Comparison of ENCODE assay signal across 8 cellular contexts in genomic region chr19:53192771-53193533, GRCh38. TPM values are rescaled to one million over a fixed set of nuclear protein-coding genes. Genes with fewer than 3 reads are reported as not detected.
DNase-seq lines count a peak whose midpoint lies in the region; ATAC-seq lines count a peak whose summit lies in the region.

Gene ZNF665, minus strand, starts transcription at chr19:53193358. Its CDS starts 10,460 bp downstream, at chr19:53182898.

- H3K36me3 Mint-ChIP-seq in activated CD8-positive, alpha-beta memory T cell treated with anti-CD3 and anti-CD28 coated beads, Interleukin-2, amount 10 ng/mL, durations not matched to agents 7 days and 5 days, result peaks cover 47% of the 10 kb centered on the region
- peaks cover 23% of the 10 kb centered on the region for H3K36me3 Mint-ChIP-seq in memory B cell

- H3K4me1 Mint-ChIP-seq in activated CD8-positive, alpha-beta memory T cell treated with anti-CD3 and anti-CD28 coated beads, Interleukin-2, amount 10 ng/mL, durations not matched to agents 7 days and 5 days, result peaks cover 29% of the 10 kb centered on the region
- H3K4me1 Mint-ChIP-seq in memory B cell, result peaks cover 20% of the 10 kb centered on the region

- CTCF ChIA-PET in activated CD8-positive, alpha-beta memory T cell treated with anti-CD3 and anti-CD28 coated beads, Interleukin-2, amount 10 ng/mL, durations not matched to agents 7 days and 5 days (lab: Charles Lee), result no interaction called here

- H3K27ac Mint-ChIP-seq in activated CD8-positive, alpha-beta memory T cell treated with anti-CD3 and anti-CD28 coated beads, Interleukin-2, amount 10 ng/mL, durations not matched to agents 7 days and 5 days, result peak within 1 kb of the TSS; percentile 91
- H3K27ac Mint-ChIP-seq in memory B cell, result peak within 1 kb of the TSS; percentile 93

- peak within 1 kb of the TSS; percentile 56 for H3K9ac ChIP-seq in endocrine pancreas (ENCODE audit: control insufficient read depth, insufficient read depth, low read length)

- peaks cover 15% of the 10 kb centered on the region for H3K9me3 Mint-ChIP-seq in activated CD8-positive, alpha-beta memory T cell treated with anti-CD3 and anti-CD28 coated beads, Interleukin-2, amount 10 ng/mL, durations not matched to agents 7 days and 5 days (ENCODE audit: low read depth)
- peaks cover 14% of the 10 kb centered on the region for H3K9me3 Mint-ChIP-seq in memory B cell

- DNase-seq in NCI-H524 (lab: John Stamatoyannopoulos, UW), result peak; percentile 32 to 45
- DNase-seq in NCI-H524 treated with DMSO at 0.1 percent for 48 hours (lab: John Stamatoyannopoulos, UW), result no peak
- DNase-seq in NCI-H526 (lab: John Stamatoyannopoulos, UW), result peak; percentile 44 to 62
- DNase-seq in activated CD8-positive, alpha-beta memory T cell treated with anti-CD3 and anti-CD28 coated beads, Interleukin-2, amount 10 ng/mL, durations not matched to agents 7 days and 5 days, result peak; percentile 94
- DNase-seq in memory B cell (ENCODE audit: low spot score in 2 of 2), result peak; percentile 61 to 62
- peak; percentile 35 to 51 (median 38) for DNase-seq in stimulated activated CD4-positive, alpha-beta T cell treated with anti-CD3 and anti-CD28 coated beads, TNF-alpha, amount 100 ng/mL, for 1 hour (ENCODE audit: low read depth in 3 of 3, low spot score in 1 of 3)

- H3K27me3 Mint-ChIP-seq in activated CD8-positive, alpha-beta memory T cell treated with anti-CD3 and anti-CD28 coated beads, Interleukin-2, amount 10 ng/mL, durations not matched to agents 7 days and 5 days, result no peaks in the 10 kb centered on the region
- no peaks in the 10 kb centered on the region for H3K27me3 Mint-ChIP-seq in memory B cell

- H3K27me3 ChIP-seq in endocrine pancreas (ENCODE audit: control insufficient read depth, insufficient read depth, low read length), result no peaks in the 10 kb centered on the region

- H3K4me1 ChIP-seq in endocrine pancreas (ENCODE audit: control insufficient read depth, insufficient read depth, low read length), result no peaks in the 10 kb centered on the region

- no peaks in the 10 kb centered on the region for H3K9me3 ChIP-seq in endocrine pancreas (ENCODE audit: control insufficient read depth, low read length)

- H3K4me3 ChIP-seq in endocrine pancreas (ENCODE audit: control insufficient read depth, insufficient read depth, low read length), result peak within 1 kb of the TSS; percentile 28

- no peaks in the 10 kb centered on the region for H3K36me3 ChIP-seq in endocrine pancreas (ENCODE audit: control insufficient read depth, insufficient read depth, low read length)

- ATAC-seq in activated CD8-positive, alpha-beta memory T cell treated with anti-CD3 and anti-CD28 coated beads, Interleukin-2, amount 10 ng/mL, durations not matched to agents 7 days and 5 days, result peak; percentile 74
- peak; percentile 71 for ATAC-seq in memory B cell (ENCODE audit: low read depth)
- ATAC-seq in HG03521 (IDR thresholded peaks at IDR 0.05; ENCODE audit: unreplicated experiment), result no peak

- H3K4me3 Mint-ChIP-seq in activated CD8-positive, alpha-beta memory T cell treated with anti-CD3 and anti-CD28 coated beads, Interleukin-2, amount 10 ng/mL, durations not matched to agents 7 days and 5 days, result peak within 1 kb of the TSS; percentile 86
- H3K4me3 Mint-ChIP-seq in memory B cell, result peak within 1 kb of the TSS; percentile 95

RNA-seq across cellular contexts. Expression of gene ZNF665, which starts in this region (rescaled TPM):
- total RNA-seq in activated CD8-positive, alpha-beta memory T cell treated with anti-CD3 and anti-CD28 coated beads, Interleukin-2, amount 10 ng/mL, durations not matched to agents 7 days and 5 days, result 1 to 10 TPM; 2.9 to 6.0 TPM
